13 cellular contexts compared by ENCODE assay signal in genomic region chr5:128111818-128112448, GRCh38.
A peak's percentile ranks its signal among the peaks of the same experiment; 100 is the strongest.
DNase-seq lines count a peak whose midpoint lies in the region; ATAC-seq lines count a peak whose summit lies in the region.
"Had no signal": no experiment of that assay in that cellular context is flagged by ENCODE, and none has a peak within 500 bp of the region (broad histone marks: within the 10 kb centered on the region; RNA-seq: fewer than 3 reads in every experiment).

No MANE protein-coding gene starts in this region.

- H3K4me3 ChIP-seq in adipocyte (ENCODE audit: low read length): no peak overlapping the region
- H3K4me3 ChIP-seq: BLaER1 treated with 17β-estradiol and CSF1 and Interleukin-3, amounts not matched to agents 10 nM and 100 nM; cardiac muscle cell; esophagus squamous epithelium had no signal

- ATAC-seq in HG03097 (IDR thresholded peaks at IDR 0.05; ENCODE audit: low FRiP score, unreplicated experiment): no peak

- H3K36me3 ChIP-seq in adipocyte (ENCODE audit: control insufficient read depth, insufficient read depth, low read length, severe bottlenecking): peaks cover 13% of the 10 kb centered on the region

- no peak overlapping the region for H3K9ac ChIP-seq in adipocyte (ENCODE audit: low read length)
- H3K9ac ChIP-seq: BLaER1 treated with 17β-estradiol and CSF1 and Interleukin-3, amounts not matched to agents 10 nM and 100 nM had no signal

- H3K27me3 ChIP-seq in adipocyte (replicated peaks; ENCODE audit: control insufficient read depth, insufficient read depth, low read length): no peaks in the 10 kb centered on the region
- H3K27me3 ChIP-seq: BLaER1 treated with 17β-estradiol and CSF1 and Interleukin-3, amounts not matched to agents 10 nM and 100 nM; cardiac muscle cell; esophagus squamous epithelium had no signal

- peak; percentile 41 for DNase-seq in AG08395 (ENCODE audit: low spot score)
- DNase-seq in HCEC 1CT: peak; percentile 34
- peak; percentile 40 for DNase-seq in adipocyte (ENCODE audit: low read depth)
- DNase-seq in glomerular visceral epithelial cell (ENCODE audit: extremely low spot score): peak; percentile 7
- DNase-seq in NCI-H69 (lab: John Stamatoyannopoulos, UW): no peak
- no peak for DNase-seq in NCI-H345 treated with DMSO at 0.1 percent for 48 hours (lab: John Stamatoyannopoulos, UW; ENCODE audit: unreplicated experiment)
- no peak for DNase-seq in T-helper 2 cell
- DNase-seq: esophagus squamous epithelium, NCI-H1694, retina had no signal

- no peaks in the 10 kb centered on the region for H3K9me3 ChIP-seq in adipocyte (ENCODE audit: control insufficient read depth, low read length)
- H3K9me3 ChIP-seq: esophagus squamous epithelium had no signal

- H3K4me1 ChIP-seq in adipocyte (ENCODE audit: control insufficient read depth, insufficient read depth, low read length): peaks cover 1% of the 10 kb centered on the region
- H3K4me1 ChIP-seq: BLaER1 treated with 17β-estradiol and CSF1 and Interleukin-3, amounts not matched to agents 10 nM and 100 nM; esophagus squamous epithelium had no signal

Comparison
In these comparisons a context has a peak if more than half of its experiments do, and no peak if none do; other contexts are left out.
1. DNase-seq: peak in AG08395 (single experiment), HCEC 1CT (single experiment), adipocyte (single experiment) and glomerular visceral epithelial cell (single experiment); none in NCI-H69 (single experiment), NCI-H345 treated with DMSO at 0.1 percent for 48 hours (single experiment) and T-helper 2 cell (0 of 5).